21 cellular contexts compared by ENCODE assay signal in genomic region chr12:759628-760027, GRCh38. TPM values are rescaled to one million over a fixed set of nuclear protein-coding genes. Genes with fewer than 3 reads are reported as not detected.
DNase-seq lines count a peak whose midpoint lies in the region; ATAC-seq, FAIRE-seq and TF ChIP-seq lines count a peak whose summit lies in the region.
"Had no signal": no experiment of that assay in that cellular context is flagged by ENCODE, and none has a peak within 500 bp of the region (broad histone marks: within the 10 kb centered on the region; RNA-seq: fewer than 3 reads in every experiment).

No MANE protein-coding gene starts in this region.

- H3K9ac ChIP-seq in HepG2 (ENCODE audit: insufficient read depth, low read depth, low read length) = no peak overlapping the region
- peak overlapping the region; percentile 40 for H3K9ac ChIP-seq in GM12878 (ENCODE audit: control insufficient read depth, insufficient read depth, low read length)

- SMC1A ChIA-PET in GM12878 (lab: Charles Lee; ENCODE audit: uncharacterized antibody, unreplicated experiment) = interaction anchor here (1.0 to 7.1 kb wide), 22 partner anchors 9 to 183 kb away, joined by 3 to 73 read pairs (median 6); partner anchors contain the start of gene WNK1

- BruUV-seq in HepG2 (replicated peaks; lab: Mats Ljungman, UMichigan) (no TSS peak), Panc1 (replicated peaks; lab: Mats Ljungman, UMichigan) (no TSS peak), GM12878 (replicated peaks; lab: Mats Ljungman, UMichigan) (no TSS peak)

- H2AFZ ChIP-seq in HepG2 (ENCODE audit: low read length) (no peak overlapping the region), GM12878 (ENCODE audit: control insufficient read depth, low read depth, low read length) (no peak overlapping the region)

- H3K27ac ChIP-seq in HepG2 (ENCODE audit: extremely low read length, insufficient read depth, low read length) (no peak overlapping the region), right lobe of liver (no peak overlapping the region), Panc1 (ENCODE audit: low read length) (peak overlapping the region; percentile 29; the same call in 1 of the 2 replicates), GM12878 (ENCODE audit: control insufficient read depth, insufficient read depth) (no peak overlapping the region)
- H3K27ac ChIP-seq: ascending aorta, vagina had no signal

- POLR2A ChIA-PET in HepG2 (lab: Yijun Ruan, JAX) (no interaction called here), Panc1 (lab: Charles Lee) (no interaction called here), GM12878 (lab: Charles Lee) (interaction anchor here (0.6 to 3.0 kb wide), 13 partner anchors 9 to 145 kb away, joined by 3 to 15 read pairs (median 4); partner anchors contain the start of gene WNK1)

- intact Hi-C loops in HepG2 (cut with micrococcal nuclease; ENCODE audit: unreplicated experiment) (no loop called here), right lobe of liver (cut with DNase I) (no loop called here), Panc1 (cut with micrococcal nuclease; ENCODE audit: unreplicated experiment) (loop anchor here (10.0 kb wide), 1 partner anchor 115 kb away; no protein-coding TSS in a partner anchor), GM12878 (cut with micrococcal nuclease; ENCODE audit: unreplicated experiment) (loop anchor here (2.0 to 5.0 kb wide), 3 partner anchors 33 to 189 kb away; partner anchors contain the start of gene RAD52)

- RAD21 ChIA-PET in GM12878 (lab: Charles Lee; ENCODE audit: unreplicated experiment) = interaction anchor here (0.6 to 3.9 kb wide), 15 partner anchors 9 to 146 kb away, joined by 3 to 29 read pairs (median 4); no protein-coding TSS in a partner anchor

- peak overlapping the region; percentile 4; the same call in 1 of the 2 replicates for H3K4me2 ChIP-seq in HepG2 (ENCODE audit: low read depth, low read length)
- H3K4me2 ChIP-seq in GM12878 (ENCODE audit: control insufficient read depth, insufficient read depth) = peak overlapping the region; percentile 55; the same call in 1 of the 2 replicates

- H3K9me3 Mint-ChIP-seq in stimulated activated effector memory CD8-positive, alpha-beta T cell treated with anti-CD3 and anti-CD28 coated beads, Interleukin-12 subunit alpha, Interleukin-12 subunit beta, amount 100 ng/mL, for 72 hours = no peaks in the 10 kb centered on the region
- H3K9me3 Mint-ChIP-seq in mesothelial cell of epicardium = peaks cover 4% of the 10 kb centered on the region
- H3K9me3 Mint-ChIP-seq: naive B cell had no signal

- no peak overlapping the region for H3K4me3 ChIP-seq in HepG2 (replicated peaks in 1 of 3; ENCODE audit: insufficient read depth in 1 of 3, low read depth in 2 of 3, low read length in 3 of 3)
- no peak overlapping the region for H3K4me3 ChIP-seq in right lobe of liver
- H3K4me3 ChIP-seq in Panc1 (ENCODE audit: low read depth in 2 of 2, low read length in 2 of 2) = no peak overlapping the region
- H3K4me3 ChIP-seq in GM12878 = peak overlapping the region; percentile 45
- H3K4me3 ChIP-seq: ascending aorta, heart right ventricle, vagina had no signal

- in situ Hi-C loops in HepG2 (cut with HindIII; ENCODE audit: extremely low pct_ligation_motif_present, low pct_unique_long_range_greater_than_20kb) (loop anchor here (10.0 kb wide), 1 partner anchor 145 kb away; no protein-coding TSS in a partner anchor), Panc1 (cut with HindIII; ENCODE audit: low pct_unique_long_range_greater_than_20kb, low sequenced_read_pairs) (no loop called here), GM12878 (cut with MboI) (no loop called here)

- ATAC-seq in HepG2 = no peak
- ATAC-seq in right lobe of liver = no peak
- no peak for ATAC-seq in Panc1
- peak; percentile 33; the same call in 2 of the 3 replicates for ATAC-seq in GM12878
- no peak for ATAC-seq in stimulated activated effector memory CD8-positive, alpha-beta T cell treated with anti-CD3 and anti-CD28 coated beads, Interleukin-12 subunit alpha, Interleukin-12 subunit beta, amount 100 ng/mL, for 72 hours
- ATAC-seq: heart right ventricle had no signal

- CTCF ChIA-PET in HepG2 (lab: Yijun Ruan, JAX; ENCODE audit: low intra/inter-chr PET ratio, low total read pairs) (no interaction called here), Panc1 (lab: Charles Lee) (no interaction called here), GM12878 (lab: Yijun Ruan, JAX) (interaction anchor here (0.7 to 6.3 kb wide), 12 partner anchors 10 to 183 kb away, joined by 3 to 64 read pairs (median 4); no protein-coding TSS in a partner anchor)

- WGBS in HepG2 (ENCODE audit: low lambda C conversion rate) = 55% methylated on average over 1 of the region's 1 CpG
- 100% methylated on average over 1 of the region's 1 CpG for WGBS in right lobe of liver (ENCODE audit: insufficient coverage, low coverage, low lambda C conversion rate, missing lambda C conversion rate)
- 58% methylated on average over 1 of the region's 1 CpG for WGBS in GM12878 (ENCODE audit: insufficient coverage, insufficient replicate concordance, low lambda C conversion rate, missing lambda C conversion rate)

- H3K36me3 ChIP-seq in HepG2 (replicated peaks in 1 of 2; ENCODE audit: control insufficient read depth in 1 of 2, insufficient read depth in 2 of 2, low read length in 2 of 2) (peaks cover 2 to 16% of the 10 kb centered on the region in 2 experiments; a peak in 4 of 5 replicates), right lobe of liver (peaks cover 0 to 3% (median 0%) of the 10 kb centered on the region in 4 donors), Panc1 (ENCODE audit: control insufficient read depth, insufficient read depth, low read length) (no peaks in the 10 kb centered on the region; the same call in 1 of the 2 replicates), GM12878 (ENCODE audit: control insufficient read depth in 2 of 2, insufficient read depth in 2 of 2, low read length in 1 of 2) (peaks cover 0 to 17% of the 10 kb centered on the region in 2 experiments; a peak in 3 of 4 replicates)
- H3K36me3 ChIP-seq: ascending aorta, vagina had no signal

- H3K4me1 ChIP-seq in HepG2 (ENCODE audit: insufficient read depth, low read length) = peaks cover 38% of the 10 kb centered on the region
- H3K4me1 ChIP-seq in right lobe of liver = peaks cover 0 to 31% (median 7%) of the 10 kb centered on the region in 4 donors
- peaks cover 5% of the 10 kb centered on the region for H3K4me1 ChIP-seq in Panc1 (ENCODE audit: control insufficient read depth, insufficient read depth, low read length)
- H3K4me1 ChIP-seq in GM12878 (ENCODE audit: control insufficient read depth, insufficient read depth, low read length) = no peaks in the 10 kb centered on the region; the same call in 1 of the 2 replicates

- TF ChIP-seq CTCF in HepG2 (CRISPR knock-in tag; IDR thresholded peaks at IDR 0.05) = no peak
- no peak for TF ChIP-seq CTCF in right lobe of liver (IDR thresholded peaks at IDR 0.05)
- no peak for TF ChIP-seq CTCF in Panc1 (IDR thresholded peaks at IDR 0.05)
- TF ChIP-seq CTCF in GM12878 (IDR thresholded peaks at IDR 0.05 in 2 of 3, conservative IDR thresholded peaks at IDR 0.05 in 1 of 3; ENCODE audit: control insufficient read depth in 2 of 3, extremely low read depth in 1 of 3, insufficient read depth in 1 of 3, low read depth in 3 of 3, low read length in 3 of 3) = no peak
- no peak for TF ChIP-seq CTCF in mesothelial cell of epicardium (IDR thresholded peaks at IDR 0.05; ENCODE audit: unreplicated experiment)

- no peaks in the 10 kb centered on the region for H3K9me3 ChIP-seq in HepG2 (ENCODE audit: low read length)
- no peaks in the 10 kb centered on the region for H3K9me3 ChIP-seq in right lobe of liver
- no peaks in the 10 kb centered on the region for H3K9me3 ChIP-seq in Panc1 (ENCODE audit: control insufficient read depth, insufficient read depth, low read depth, low read length)
- H3K9me3 ChIP-seq in GM12878 (replicated peaks; ENCODE audit: control insufficient read depth, insufficient read depth, low read length) = peaks cover 2% of the 10 kb centered on the region; the same call in 2 of the 3 replicates
- H3K9me3 ChIP-seq: ascending aorta, heart right ventricle, vagina had no signal

- FAIRE-seq in HepG2 (lab: Jason Lieb, UNC) (no peak), GM12878 (lab: Jason Lieb, UNC) (no peak)
- FAIRE-seq: endometrium, islet of Langerhans had no signal

- H3K79me2 ChIP-seq in HepG2 (ENCODE audit: insufficient read depth, low read length) (peaks cover 95% of the 10 kb centered on the region), GM12878 (ENCODE audit: control insufficient read depth, insufficient read depth, low read length) (peaks cover 95% of the 10 kb centered on the region)

- no peaks in the 10 kb centered on the region for H3K27me3 Mint-ChIP-seq in mesothelial cell of epicardium (ENCODE audit: low read depth)
- H3K27me3 Mint-ChIP-seq: naive B cell had no signal

- TF ChIP-seq EP300 in HepG2 (IDR thresholded peaks at IDR 0.05; ENCODE audit: low read depth in 2 of 2, low read length in 2 of 2) (no peak), HepG2 (CRISPR knock-in tag; IDR thresholded peaks at IDR 0.05; ENCODE audit: borderline replicate concordance) (no peak), GM12878 (IDR thresholded peaks at IDR 0.05; ENCODE audit: borderline replicate concordance in 1 of 2, control insufficient read depth in 1 of 2, low read depth in 2 of 2, low read length in 2 of 2) (no peak)

- DNase-seq in HepG2 (ENCODE audit: low spot score) (no peak), right lobe of liver (no peak), Panc1 (ENCODE audit: low read depth, low spot score) (no peak), GM12878 (ENCODE audit: low read depth, low spot score) (no peak), OCI-M1 (lab: John Stamatoyannopoulos, UW) (no peak), mesothelial cell of epicardium (ENCODE audit: low spot score in 2 of 2, unreplicated experiment in 2 of 2) (no peak), T-helper 9 cell (no peak)
- no peak for DNase-seq in stimulated activated effector memory CD8-positive, alpha-beta T cell treated with anti-CD3 and anti-CD28 coated beads, Interleukin-12 subunit alpha, Interleukin-12 subunit beta, amount 100 ng/mL, for 72 hours (ENCODE audit: low spot score in 2 of 2)
- DNase-seq: activated CD4-positive, alpha-beta T cell treated with anti-CD3 and anti-CD28 coated beads for 1 hour; Calu3; HCEC 1CT; heart right ventricle; mammary epithelial cell; naive B cell; NCI-H2081; NCI-H526 treated with DMSO at 0.1 percent for 48 hours; stimulated activated CD4-positive, alpha-beta T cell treated with anti-CD3 and anti-CD28 coated beads, Interleukin-4, amount 100 ng/mL, for 1 hour had no signal

- H3K27me3 ChIP-seq in HepG2 (ENCODE audit: control insufficient read depth in 1 of 2, insufficient read depth in 2 of 2, low read length in 2 of 2) (no peaks in the 10 kb centered on the region; a peak in 1 of 5 replicates), right lobe of liver (no peaks in the 10 kb centered on the region), Panc1 (ENCODE audit: control insufficient read depth, insufficient read depth, low read length) (no peaks in the 10 kb centered on the region), GM12878 (replicated peaks in 1 of 2; ENCODE audit: control insufficient read depth in 2 of 2, insufficient read depth in 2 of 2, low read length in 1 of 2) (no peaks in the 10 kb centered on the region)
- H3K27me3 ChIP-seq: ascending aorta, heart right ventricle, vagina had no signal

- TF ChIP-seq RAD21 in HepG2 (CRISPR knock-in tag; IDR thresholded peaks at IDR 0.05) = no peak
- no peak for TF ChIP-seq RAD21 in GM12878 (IDR thresholded peaks at IDR 0.05; ENCODE audit: insufficient read depth, low read depth, low read length)

- H3K36me3 Mint-ChIP-seq in stimulated activated effector memory CD8-positive, alpha-beta T cell treated with anti-CD3 and anti-CD28 coated beads, Interleukin-12 subunit alpha, Interleukin-12 subunit beta, amount 100 ng/mL, for 72 hours = peaks cover 69% of the 10 kb centered on the region
- H3K36me3 Mint-ChIP-seq in mesothelial cell of epicardium = peaks cover 16% of the 10 kb centered on the region
- H3K36me3 Mint-ChIP-seq: naive B cell had no signal

- TF ChIP-seq POLR2A in HepG2 (IDR thresholded peaks at IDR 0.05; ENCODE audit: insufficient read depth in 1 of 2, low read depth in 2 of 2, low read length in 2 of 2) (no peak), right lobe of liver (IDR thresholded peaks at IDR 0.05) (no peak), GM12878 (IDR thresholded peaks at IDR 0.05; ENCODE audit: low read depth, low read length) (no peak)

- H4K20me1 ChIP-seq in HepG2 (ENCODE audit: insufficient read depth, low read length) (peaks cover 79% of the 10 kb centered on the region), GM12878 (ENCODE audit: control insufficient read depth, insufficient read depth) (no peaks in the 10 kb centered on the region; the same call in none of the 2 replicates)

- peaks cover 13% of the 10 kb centered on the region for H3K4me1 Mint-ChIP-seq in stimulated activated effector memory CD8-positive, alpha-beta T cell treated with anti-CD3 and anti-CD28 coated beads, Interleukin-12 subunit alpha, Interleukin-12 subunit beta, amount 100 ng/mL, for 72 hours
- peaks cover 33% of the 10 kb centered on the region for H3K4me1 Mint-ChIP-seq in mesothelial cell of epicardium

- H3K27ac Mint-ChIP-seq in stimulated activated effector memory CD8-positive, alpha-beta T cell treated with anti-CD3 and anti-CD28 coated beads, Interleukin-12 subunit alpha, Interleukin-12 subunit beta, amount 100 ng/mL, for 72 hours = no peak overlapping the region
- H3K27ac Mint-ChIP-seq in mesothelial cell of epicardium = no peak overlapping the region
- H3K27ac Mint-ChIP-seq: naive B cell had no signal

- H3K4me3 Mint-ChIP-seq in stimulated activated effector memory CD8-positive, alpha-beta T cell treated with anti-CD3 and anti-CD28 coated beads, Interleukin-12 subunit alpha, Interleukin-12 subunit beta, amount 100 ng/mL, for 72 hours = peak overlapping the region; percentile 6
- no peak overlapping the region for H3K4me3 Mint-ChIP-seq in mesothelial cell of epicardium
- H3K4me3 Mint-ChIP-seq: naive B cell had no signal

RNA-seq across cellular contexts. Expression of gene WNK1, which starts 7.2 kb away (rescaled TPM):
- total RNA-seq in HepG2 (2016; rRNA removed; fragmentation: Illumina TruSeq; extraction: Trizol) (31.1 and 55.4 TPM in 2 replicates), right lobe of liver (100 to 1,000 TPM in 3 of 6 experiments, 10 to 100 TPM in 3; 72.0 to 115 (median 93.1) TPM), Panc1 (2021; ENCODE audit: unreplicated experiment) (181 TPM), GM12878 (2014; rRNA removed) (62.5 and 68.7 TPM in 2 replicates), GM12878 (2014; rRNA removed; fragmentation: Illumina TruSeq; extraction: Trizol) (82.2 and 95.0 TPM in 2 replicates), GM12878 (2021) (151 and 162 TPM in 2 replicates), mesothelial cell of epicardium (131 to 150 TPM (median 146 TPM) in 3 replicates)
- 6.9 and 7.5 TPM in 2 replicates for total RNA-seq in HepG2 (2016; cell fraction: cytosol; rRNA removed; fragmentation: Illumina TruSeq; extraction: Trizol; ENCODE audit: low read depth)
- 30.0 and 49.7 TPM in 2 replicates for total RNA-seq in HepG2 (2016; cell fraction: insoluble cytoplasmic fraction; rRNA removed; fragmentation: Illumina TruSeq; extraction: Trizol)
- total RNA-seq in HepG2 (2016; cell fraction: membrane; rRNA removed; fragmentation: Illumina TruSeq; extraction: Trizol) = 13.9 and 14.6 TPM in 2 replicates
- total RNA-seq in HepG2 (2016; cell fraction: nucleus; rRNA removed; fragmentation: Illumina TruSeq; extraction: Trizol) = 64.2 and 67.8 TPM in 2 replicates
- polyA plus RNA-seq in HepG2 (2011; rRNA removed) (54.8 and 63.6 TPM in 2 replicates), GM12878 (2011; rRNA removed) (69.4 and 112 TPM in 2 replicates), GM12878 (2014; fragmentation: Illumina TruSeq; extraction: Trizol) (142 and 143 TPM in 2 replicates), GM12878 (2014; fragmentation: Nextera tagmentation; extraction: Ambion mirVana) (10 to 100 TPM in 1 of 2 experiments, 1 to 10 TPM in 1; 9.6 to 23.8 TPM), GM12878 (2014; rRNA removed) (92.4 and 96.0 TPM in 2 replicates), GM12878 (2016; fragmentation: Nextera tagmentation; extraction: Ambion mirVana) (10 to 100 TPM; 56.4 to 90.9 TPM)
- 42.4 and 52.8 TPM in 2 replicates for polyA plus RNA-seq in HepG2 (2011; cell fraction: cytosol; rRNA removed)
- 73.1 and 75.6 TPM in 2 replicates for polyA plus RNA-seq in HepG2 (2011; cell fraction: nucleus; rRNA removed)
- polyA plus RNA-seq in HepG2 (2012) = 62.3 and 73.2 TPM in 2 replicates
- polyA plus RNA-seq in HepG2 (2016; cell fraction: cytosol; fragmentation: Illumina TruSeq; extraction: Trizol; ENCODE audit: low read depth) = 0.92 and 0.94 TPM in 2 replicates
- polyA plus RNA-seq in HepG2 (2016; cell fraction: insoluble cytoplasmic fraction; fragmentation: Illumina TruSeq; extraction: Trizol; ENCODE audit: low read depth) = 35.7 and 39.9 TPM in 2 replicates
- polyA plus RNA-seq in HepG2 (2016; cell fraction: membrane; fragmentation: Illumina TruSeq; extraction: Trizol; ENCODE audit: low read depth) = 2.2 and 4.7 TPM in 2 replicates
- 39.9 and 51.6 TPM in 2 replicates for polyA plus RNA-seq in HepG2 (2016; cell fraction: nucleus; fragmentation: Illumina TruSeq; extraction: Trizol; ENCODE audit: insufficient read depth, low read depth)
- polyA minus RNA-seq in HepG2 (2011; rRNA and poly(A)+ RNA removed; ENCODE audit: low replicate concordance) = 231 and 292 TPM in 2 replicates
- 157 and 213 TPM in 2 replicates for polyA minus RNA-seq in HepG2 (2011; cell fraction: cytosol; rRNA and poly(A)+ RNA removed)
- polyA minus RNA-seq in HepG2 (2011; cell fraction: nucleus; rRNA and poly(A)+ RNA removed) = 269 and 312 TPM in 2 replicates
- 117 TPM for polyA plus RNA-seq in Panc1 (2012; ENCODE audit: insufficient read length)
- total RNA-seq in GM12878 (2013; cell fraction: nucleolus; rRNA removed) = 576 and 584 TPM in 2 replicates
- polyA plus RNA-seq in GM12878 (2011; ENCODE audit: low read depth) = 43.7 TPM
- polyA plus RNA-seq in GM12878 (2011; cell fraction: cytosol; rRNA removed) = 154 and 156 TPM in 2 replicates
- 129 and 167 TPM in 2 replicates for polyA plus RNA-seq in GM12878 (2011; cell fraction: nucleus; rRNA removed)
- 63.7 and 89.3 TPM in 2 replicates for polyA plus RNA-seq in GM12878 (2012)
- 462 and 496 TPM in 2 replicates for polyA minus RNA-seq in GM12878 (2011; rRNA and poly(A)+ RNA removed)
- polyA minus RNA-seq in GM12878 (2011; cell fraction: cytosol; rRNA and poly(A)+ RNA removed) = 260 and 293 TPM in 2 replicates
- 313 and 456 TPM in 2 replicates for polyA minus RNA-seq in GM12878 (2011; cell fraction: nucleus; rRNA and poly(A)+ RNA removed)

Comparison
In these comparisons a context has a peak if more than half of its experiments do, and no peak if none do; other contexts are left out.
1. intact Hi-C loops: an anchor here in Panc1 (10.0 kb wide) and GM12878 (2.0 to 5.0 kb wide); none called in HepG2 and right lobe of liver.
2. Of the 75 proteins assayed by ChIP-seq in both HepG2 and GM12878: peak only in HepG2: none; only in GM12878: NBN and ZNF24; in both: none; in neither: 73.